ENCODE assay signal across 8 cellular contexts in genomic region chr18:24138884-24139616, GRCh38. TPM values are rescaled to one million over a fixed set of nuclear protein-coding genes. Genes with fewer than 3 reads are reported as not detected.
DNase-seq lines count a peak whose midpoint lies in the region; ATAC-seq, FAIRE-seq and TF ChIP-seq lines count a peak whose summit lies in the region.

CABYR (plus strand) TSS chr18:24139062; CDS start chr18:24143115, 4,053 bp downstream.

- H3K27me3 Mint-ChIP-seq in activated naive CD4-positive, alpha-beta T cell treated with anti-CD3 and anti-CD28 coated beads, Interleukin-2, amount 10 ng/mL, durations not matched to agents 7 days and 5 days: peaks cover 39% of the 10 kb centered on the region

- H3K27ac ChIP-seq in gastroesophageal sphincter (peak within 1 kb of the TSS in 3 of 4 donors; percentile 40 to 72 (median 53)), neuronal stem cell (replicated peaks; ENCODE audit: low read length) (peak within 1 kb of the TSS; percentile 54), stomach (peak within 1 kb of the TSS in 3 of 5 donors; percentile 63 to 74 (median 65))

- H3K27me3 ChIP-seq in BE2C: no peaks in the 10 kb centered on the region
- no peaks in the 10 kb centered on the region for H3K27me3 ChIP-seq in gastroesophageal sphincter
- no peaks in the 10 kb centered on the region for H3K27me3 ChIP-seq in neuronal stem cell (ENCODE audit: control insufficient read depth in 3 of 3, insufficient read depth in 3 of 3, low read depth in 1 of 3, low read length in 3 of 3)
- peaks cover 0 to 9% (median 0%) of the 10 kb centered on the region in 3 donors for H3K27me3 ChIP-seq in stomach

- peak within 1 kb of the TSS; percentile 79 for H3K4me3 Mint-ChIP-seq in activated naive CD4-positive, alpha-beta T cell treated with anti-CD3 and anti-CD28 coated beads, Interleukin-2, amount 10 ng/mL, durations not matched to agents 7 days and 5 days

- no peak within 1 kb of the TSS for H3K14ac ChIP-seq in neuronal stem cell (ENCODE audit: low read length)

- H2BK15ac ChIP-seq in neuronal stem cell (ENCODE audit: low read length): no peak within 1 kb of the TSS

- H3K9me3 ChIP-seq in BE2C (no peaks in the 10 kb centered on the region), gastroesophageal sphincter (no peaks in the 10 kb centered on the region), neuronal stem cell (replicated peaks in 1 of 2; ENCODE audit: control insufficient read depth in 2 of 2, insufficient read depth in 1 of 2, low read depth in 1 of 2, low read length in 2 of 2) (peaks cover 0 to 4% of the 10 kb centered on the region in 2 donors), stomach (no peaks in the 10 kb centered on the region)

- H2AK5ac ChIP-seq in neuronal stem cell (ENCODE audit: low read depth, low read length): peak within 1 kb of the TSS; percentile 78

- no peaks in the 10 kb centered on the region for H3K9me3 Mint-ChIP-seq in activated naive CD4-positive, alpha-beta T cell treated with anti-CD3 and anti-CD28 coated beads, Interleukin-2, amount 10 ng/mL, durations not matched to agents 7 days and 5 days

- H3K23ac ChIP-seq in neuronal stem cell (ENCODE audit: low read depth, low read length, poor library complexity): peak within 1 kb of the TSS; percentile 99

- no peak within 1 kb of the TSS for H2BK12ac ChIP-seq in neuronal stem cell (ENCODE audit: low read length)

- ATAC-seq in HG03460 (IDR thresholded peaks at IDR 0.05; ENCODE audit: unreplicated experiment): peak; percentile 80
- peak; percentile 90 for ATAC-seq in gastroesophageal sphincter

- H3K4ac ChIP-seq in neuronal stem cell (ENCODE audit: low read length): peak within 1 kb of the TSS; percentile 13

- peak within 1 kb of the TSS; percentile 75 for H3K4me2 ChIP-seq in neuronal stem cell (ENCODE audit: insufficient read depth, low read length, poor library complexity, severe bottlenecking)

- H2BK5ac ChIP-seq in neuronal stem cell (ENCODE audit: low read length): peak within 1 kb of the TSS; percentile 14

- no peak within 1 kb of the TSS for H2AFZ ChIP-seq in neuronal stem cell (ENCODE audit: low read length)

- intact Hi-C loops in stomach (cut with DNase I; ENCODE audit: low total_unique reads): no loop called here

- WGBS in gastroesophageal sphincter (ENCODE audit: low coverage in 1 of 2), 2 donors: 5 to 10% methylated on average over 8 to 10 of the region's 59 CpGs
- no CpG with 5 or more reads among the region's 59 CpGs for WGBS in neuronal stem cell (ENCODE audit: extremely low coverage in 2 of 2, insufficient read length in 2 of 2, insufficient replicate concordance in 1 of 2), 2 donors
- WGBS in stomach, 5 donors: 1 to 4% (median 3%) methylated on average over 41 to 59 of the region's 59 CpGs

- peak; percentile 28 for FAIRE-seq in GM19239 (lab: Jason Lieb, UNC)

- peak within 1 kb of the TSS; percentile 97 for H3K18ac ChIP-seq in neuronal stem cell (ENCODE audit: low read length)

- H3K36me3 ChIP-seq in BE2C: no peaks in the 10 kb centered on the region
- no peaks in the 10 kb centered on the region for H3K36me3 ChIP-seq in gastroesophageal sphincter
- H3K36me3 ChIP-seq in neuronal stem cell (replicated peaks in 1 of 2; ENCODE audit: control insufficient read depth in 2 of 2, insufficient read depth in 2 of 2, low read length in 2 of 2): no peaks in the 10 kb centered on the region
- H3K36me3 ChIP-seq in stomach: no peaks in the 10 kb centered on the region

- no peak within 1 kb of the TSS for H4K91ac ChIP-seq in neuronal stem cell (ENCODE audit: low read depth, low read length, poor library complexity)

- DNase-seq in BE2C: peak; percentile 80
- DNase-seq in GM19239 (ENCODE audit: insufficient read length, low spot score): peak; percentile 47
- DNase-seq in RPMI8226: peak; percentile 37
- DNase-seq in activated naive CD4-positive, alpha-beta T cell treated with anti-CD3 and anti-CD28 coated beads, Interleukin-2, amount 10 ng/mL, durations not matched to agents 7 days and 5 days: peak; percentile 81
- DNase-seq in neuronal stem cell (ENCODE audit: low spot score): peak; percentile 79
- DNase-seq in stomach: peak; percentile 65

- H3K36me3 Mint-ChIP-seq in activated naive CD4-positive, alpha-beta T cell treated with anti-CD3 and anti-CD28 coated beads, Interleukin-2, amount 10 ng/mL, durations not matched to agents 7 days and 5 days: peaks cover 17% of the 10 kb centered on the region

- H3K4me1 ChIP-seq in BE2C (no peaks in the 10 kb centered on the region), gastroesophageal sphincter (peaks cover 0 to 18% (median 0%) of the 10 kb centered on the region in 3 donors), neuronal stem cell (ENCODE audit: control insufficient read depth in 2 of 2, insufficient read depth in 1 of 2, low read depth in 1 of 2, low read length in 2 of 2) (peaks cover 0 to 4% of the 10 kb centered on the region in 2 donors), stomach (peaks cover 0 to 19% (median 15%) of the 10 kb centered on the region in 4 donors)

- peak within 1 kb of the TSS; percentile 47 for H2BK120ac ChIP-seq in neuronal stem cell (ENCODE audit: low read depth, low read length)

- peak within 1 kb of the TSS; percentile 85 for H3K9ac ChIP-seq in neuronal stem cell (ENCODE audit: low read depth, low read length, poor library complexity)

- H3K4me3 ChIP-seq in BE2C (ENCODE audit: low read depth, low read length) (peak within 1 kb of the TSS; percentile 65), gastroesophageal sphincter (peak within 1 kb of the TSS; percentile 38 to 58), neuronal stem cell (ENCODE audit: low read length in 2 of 2) (peak within 1 kb of the TSS in 1 of 2 donors; percentile 81), stomach (peak within 1 kb of the TSS; percentile 56 to 62 (median 60))

- TF ChIP-seq CTCF in BE2C (IDR thresholded peaks at IDR 0.05; ENCODE audit: low read depth, low read length): no peak
- TF ChIP-seq CTCF in gastroesophageal sphincter (IDR thresholded peaks at IDR 0.05): no peak
- TF ChIP-seq CTCF in stomach (IDR thresholded peaks at IDR 0.05): no peak

- peaks cover 32% of the 10 kb centered on the region for H3K4me1 Mint-ChIP-seq in activated naive CD4-positive, alpha-beta T cell treated with anti-CD3 and anti-CD28 coated beads, Interleukin-2, amount 10 ng/mL, durations not matched to agents 7 days and 5 days

- CTCF ChIA-PET in activated naive CD4-positive, alpha-beta T cell treated with anti-CD3 and anti-CD28 coated beads, Interleukin-2, amount 10 ng/mL, durations not matched to agents 7 days and 5 days (lab: Charles Lee): interaction anchor here (0.6 to 1.0 kb wide), 3 partner anchors 350 to 536 kb away, joined by 3 to 4 read pairs (median 4); no protein-coding TSS in a partner anchor

- no peak within 1 kb of the TSS for H4K8ac ChIP-seq in neuronal stem cell (ENCODE audit: low read depth, low read length)

- no peak for TF ChIP-seq EP300 in gastroesophageal sphincter (IDR thresholded peaks at IDR 0.05)
- no peak for TF ChIP-seq EP300 in stomach (IDR thresholded peaks at IDR 0.05)

- peak within 1 kb of the TSS; percentile 60 for H3K27ac Mint-ChIP-seq in activated naive CD4-positive, alpha-beta T cell treated with anti-CD3 and anti-CD28 coated beads, Interleukin-2, amount 10 ng/mL, durations not matched to agents 7 days and 5 days

- TF ChIP-seq POLR2A in gastroesophageal sphincter (IDR thresholded peaks at IDR 0.05) (peak; percentile 16 to 38), stomach (IDR thresholded peaks at IDR 0.05) (peak in 1 of 4 donors; percentile 18)

- no peaks in the 10 kb centered on the region for H3K79me1 ChIP-seq in neuronal stem cell (ENCODE audit: low read depth, low read length)

RNA-seq across cellular contexts. Expression of gene CABYR, which starts in this region (rescaled TPM):
- polyA plus RNA-seq in BE2C (2012; ENCODE audit: insufficient read depth, insufficient read length, low read depth): 0.83 TPM
- total RNA-seq in gastroesophageal sphincter (1 to 10 TPM; 1.7 to 6.7 (median 3.3) TPM), stomach (1 to 10 TPM in 2 of 5 donors, under 1 TPM in 1, not detected in 2; 0.73 to 9.4 (median 4.7) TPM)
- 19.3 TPM for polyA plus RNA-seq in neuronal stem cell (2013, experiment 1 of 2)
- polyA plus RNA-seq in neuronal stem cell (2013, experiment 2 of 2): 19.3 TPM
- 1 to 10 TPM in 2 of 3 donors, not detected in 1; 1.1 to 2.6 TPM for polyA plus RNA-seq in stomach
